Comparison of ENCODE assay signal across 11 cellular contexts in the genomic region with DNA sequence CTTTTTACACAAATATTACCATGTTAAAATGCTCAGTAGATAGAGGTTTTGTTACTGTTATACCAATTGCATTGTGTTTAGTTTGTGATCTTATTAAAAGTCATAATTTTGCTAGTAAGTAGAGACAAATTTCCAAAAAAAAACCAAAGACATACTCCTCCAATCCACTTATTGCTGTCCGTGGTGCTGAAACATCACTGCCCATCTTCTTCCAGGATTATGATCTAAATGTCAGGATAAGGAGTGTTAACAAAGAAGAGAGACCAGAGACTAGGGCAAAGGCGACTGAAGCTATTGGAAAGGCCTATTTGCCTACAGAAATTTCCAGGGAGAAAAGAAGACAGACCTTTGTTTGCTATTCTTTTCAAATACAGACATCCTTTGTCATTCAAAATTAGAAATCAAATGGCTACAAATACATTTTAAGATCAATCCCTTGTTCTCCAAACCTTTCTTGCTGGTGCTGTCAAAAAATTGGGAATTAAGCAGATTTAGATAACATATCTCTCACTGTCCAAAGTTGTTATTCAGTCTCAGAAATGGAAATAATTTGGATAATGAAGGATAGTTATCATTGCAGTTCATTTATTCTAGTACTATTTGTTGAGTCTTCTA.
DNase-seq lines count a peak whose midpoint lies in the region; ATAC-seq, FAIRE-seq and TF ChIP-seq lines count a peak whose summit lies in the region.
"Had no signal": no experiment of that assay in that cellular context is flagged by ENCODE, and none has a peak within 500 bp of the region (broad histone marks: within the 10 kb centered on the region; RNA-seq: fewer than 3 reads in every experiment).

No MANE protein-coding gene starts in this region.

- H3K4me3 ChIP-seq in small intestine (ENCODE audit: low read depth in 1 of 2, low read length in 2 of 2): no peak overlapping the region
- H3K4me3 ChIP-seq in gastrocnemius medialis: no peak overlapping the region
- H3K4me3 ChIP-seq: sigmoid colon had no signal

- no peaks in the 10 kb centered on the region for H3K27me3 ChIP-seq in small intestine (ENCODE audit: control insufficient read depth in 2 of 2, insufficient read depth in 2 of 2, low read length in 2 of 2)
- H3K27me3 ChIP-seq in gastrocnemius medialis: no peaks in the 10 kb centered on the region

- CTCF ChIA-PET in activated CD4-positive, alpha-beta T cell treated with anti-CD3 and anti-CD28 coated beads, Interleukin-2, amount 10 ng/mL, durations not matched to agents 7 days and 5 days (lab: Charles Lee): no interaction called here

- no peak for TF ChIP-seq CTCF in gastrocnemius medialis (IDR thresholded peaks at IDR 0.05 in 4 of 5, conservative IDR thresholded peaks at IDR 0.05 in 1 of 5)

- TF ChIP-seq POLR2A in erythroblast (IDR thresholded peaks at IDR 0.05; ENCODE audit: low read length): no peak
- TF ChIP-seq POLR2A in gastrocnemius medialis (IDR thresholded peaks at IDR 0.05): no peak

- no peak overlapping the region for H3K27ac Mint-ChIP-seq in activated CD4-positive, alpha-beta T cell treated with anti-CD3 and anti-CD28 coated beads, Interleukin-2, amount 10 ng/mL, durations not matched to agents 7 days and 5 days

- intact Hi-C loops in gastrocnemius medialis (cut with DNase I; ENCODE audit: low total_unique reads): no loop called here

- H3K27ac ChIP-seq in small intestine (ENCODE audit: low read depth in 1 of 2, low read length in 1 of 2) (no peak overlapping the region), gastrocnemius medialis (no peak overlapping the region), substantia nigra (ENCODE audit: low read depth, low read length, poor library complexity, severe bottlenecking) (no peak overlapping the region)
- H3K27ac ChIP-seq: sigmoid colon had no signal

- FAIRE-seq in small intestine (lab: Jason Lieb, UNC): no peak
- FAIRE-seq: TTC549 had no signal

- H3K36me3 Mint-ChIP-seq in activated CD4-positive, alpha-beta T cell treated with anti-CD3 and anti-CD28 coated beads, Interleukin-2, amount 10 ng/mL, durations not matched to agents 7 days and 5 days (ENCODE audit: low read depth): no peaks in the 10 kb centered on the region

- peak; percentile 14 for DNase-seq in activated CD4-positive, alpha-beta T cell treated with anti-CD3 and anti-CD28 coated beads, Interleukin-2, amount 10 ng/mL, durations not matched to agents 7 days and 5 days
- DNase-seq in activated CD4-positive, alpha-beta T cell treated with anti-CD3 and anti-CD28 coated beads for 4 hours: no peak
- DNase-seq in RPMI7951 (ENCODE audit: low read depth) (peak; percentile 54), erythroblast (lab: John Stamatoyannopoulos, UW) (peak; percentile 13 to 19), small intestine (peak; percentile 31), gastrocnemius medialis (no peak), substantia nigra (lab: John Stamatoyannopoulos, UW) (no peak)
- no peak for DNase-seq in NK-92 treated with Interleukin-12 subunit alpha and Interleukin-12 subunit beta, amount 100 ng/mL, for 24 hours (lab: John Stamatoyannopoulos, UW)
- DNase-seq: left cardiac atrium, sigmoid colon had no signal

- H3K9me3 Mint-ChIP-seq in activated CD4-positive, alpha-beta T cell treated with anti-CD3 and anti-CD28 coated beads, Interleukin-2, amount 10 ng/mL, durations not matched to agents 7 days and 5 days: no peaks in the 10 kb centered on the region

- no peaks in the 10 kb centered on the region for H3K4me1 ChIP-seq in small intestine (ENCODE audit: control insufficient read depth in 2 of 2, insufficient read depth in 1 of 2, low read depth in 1 of 2, low read length in 1 of 2)
- no peaks in the 10 kb centered on the region for H3K4me1 ChIP-seq in gastrocnemius medialis
- H3K4me1 ChIP-seq: sigmoid colon had no signal

- POLR2A ChIA-PET in activated CD4-positive, alpha-beta T cell treated with anti-CD3 and anti-CD28 coated beads, Interleukin-2, amount 10 ng/mL, durations not matched to agents 7 days and 5 days (lab: Charles Lee): no interaction called here

- H3K36me3 ChIP-seq in small intestine (ENCODE audit: control insufficient read depth in 2 of 2, insufficient read depth in 2 of 2, low read length in 2 of 2): no peaks in the 10 kb centered on the region
- no peaks in the 10 kb centered on the region for H3K36me3 ChIP-seq in gastrocnemius medialis
- H3K36me3 ChIP-seq: sigmoid colon had no signal

- 10 to 16% (median 11%) methylated on average over 2 of the region's 2 CpGs for WGBS in small intestine, 3 donors

- no peaks in the 10 kb centered on the region for H3K9me3 ChIP-seq in small intestine (ENCODE audit: control insufficient read depth, low read depth)
- no peaks in the 10 kb centered on the region for H3K9me3 ChIP-seq in gastrocnemius medialis
- H3K9me3 ChIP-seq: sigmoid colon had no signal

- H3K4me3 Mint-ChIP-seq in activated CD4-positive, alpha-beta T cell treated with anti-CD3 and anti-CD28 coated beads, Interleukin-2, amount 10 ng/mL, durations not matched to agents 7 days and 5 days: no peak overlapping the region

- H3K27me3 Mint-ChIP-seq in activated CD4-positive, alpha-beta T cell treated with anti-CD3 and anti-CD28 coated beads, Interleukin-2, amount 10 ng/mL, durations not matched to agents 7 days and 5 days: no peaks in the 10 kb centered on the region

- H3K4me1 Mint-ChIP-seq in activated CD4-positive, alpha-beta T cell treated with anti-CD3 and anti-CD28 coated beads, Interleukin-2, amount 10 ng/mL, durations not matched to agents 7 days and 5 days: no peaks in the 10 kb centered on the region

- no peak for ATAC-seq in gastrocnemius medialis
- ATAC-seq: left cardiac atrium had no signal

- in situ Hi-C loops in gastrocnemius medialis (cut with MboI; ENCODE audit: low sequenced_read_pairs in 4 of 4): no loop called here

Comparison
In these comparisons a context has a peak if more than half of its experiments do, and no peak if none do; other contexts are left out.
1. DNase-seq: peak in activated CD4-positive, alpha-beta T cell treated with anti-CD3 and anti-CD28 coated beads, Interleukin-2, amount 10 ng/mL, durations not matched to agents 7 days and 5 days (single experiment), RPMI7951 (single experiment), erythroblast (2 of 2) and small intestine (single experiment); none in activated CD4-positive, alpha-beta T cell treated with anti-CD3 and anti-CD28 coated beads for 4 hours (0 of 2), gastrocnemius medialis (0 of 2), NK-92 treated with Interleukin-12 subunit alpha and Interleukin-12 subunit beta, amount 100 ng/mL, for 24 hours (single experiment) and substantia nigra (0 of 49).